ENCODE assay signal across 1 cellular context in the genomic region with DNA sequence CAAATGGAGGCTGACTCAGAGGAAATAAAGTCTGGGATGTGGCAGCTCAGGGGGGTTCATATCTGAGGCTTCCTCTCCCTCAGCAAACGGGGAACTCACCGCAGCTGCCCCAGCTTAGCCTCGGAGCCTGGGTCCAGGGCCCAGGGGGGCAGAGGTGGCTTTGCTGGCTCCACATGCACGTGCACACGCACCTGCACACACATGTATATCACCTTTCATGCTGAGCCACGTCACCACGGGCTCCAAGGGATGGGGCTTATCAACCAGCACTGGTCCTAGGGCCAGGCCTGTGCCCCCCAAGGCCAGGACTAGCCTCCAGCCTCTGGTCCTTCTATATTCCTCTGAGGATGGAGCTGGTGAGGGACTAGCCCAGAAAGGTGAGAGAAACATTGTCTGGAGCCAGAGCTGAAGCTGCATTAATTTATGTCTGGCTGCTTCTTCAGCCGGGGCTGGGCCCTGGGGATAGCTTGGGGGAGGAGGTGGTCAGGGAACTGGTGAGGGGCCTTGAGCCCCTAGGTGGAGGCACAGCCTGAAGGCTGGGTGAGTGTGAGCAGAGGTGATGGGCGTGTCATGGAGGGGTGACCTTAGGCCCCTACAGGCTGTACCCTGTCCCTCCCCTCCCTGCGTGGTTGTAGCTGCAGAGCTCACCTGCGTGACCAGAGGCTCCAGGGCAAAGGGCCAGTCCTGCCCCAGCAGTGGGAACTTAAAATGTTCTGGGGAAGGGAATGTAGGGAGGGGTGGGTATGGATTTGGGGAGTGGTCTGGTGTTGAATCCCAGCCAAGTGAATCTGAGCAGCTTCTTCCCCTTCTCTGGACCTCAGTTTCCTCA.
TF ChIP-seq lines count a peak whose summit lies in the region.

No MANE protein-coding gene starts in this region.

TF ChIP-seq in IMR-90, 13 proteins besides CTCF, POLR2A, EP300 and RAD21 (continued from another document):
- TF ChIP-seq, protein P1, sequence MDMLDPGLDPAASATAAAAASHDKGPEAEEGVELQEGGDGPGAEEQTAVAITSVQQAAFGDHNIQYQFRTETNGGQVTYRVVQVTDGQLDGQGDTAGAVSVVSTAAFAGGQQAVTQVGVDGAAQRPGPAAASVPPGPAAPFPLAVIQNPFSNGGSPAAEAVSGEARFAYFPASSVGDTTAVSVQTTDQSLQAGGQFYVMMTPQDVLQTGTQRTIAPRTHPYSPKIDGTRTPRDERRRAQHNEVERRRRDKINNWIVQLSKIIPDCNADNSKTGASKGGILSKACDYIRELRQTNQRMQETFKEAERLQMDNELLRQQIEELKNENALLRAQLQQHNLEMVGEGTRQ (IDR thresholded peaks at IDR 0.05; ENCODE audit: low read depth, low read length), result no peak
- TF ChIP-seq RFX5 (IDR thresholded peaks at IDR 0.05; ENCODE audit: low read depth, low read length) (no peak), RCOR1 (IDR thresholded peaks at IDR 0.05; ENCODE audit: insufficient replicate concordance, low read length) (no peak)
